Comparison of ENCODE assay signal across 14 cellular contexts in the genomic region with DNA sequence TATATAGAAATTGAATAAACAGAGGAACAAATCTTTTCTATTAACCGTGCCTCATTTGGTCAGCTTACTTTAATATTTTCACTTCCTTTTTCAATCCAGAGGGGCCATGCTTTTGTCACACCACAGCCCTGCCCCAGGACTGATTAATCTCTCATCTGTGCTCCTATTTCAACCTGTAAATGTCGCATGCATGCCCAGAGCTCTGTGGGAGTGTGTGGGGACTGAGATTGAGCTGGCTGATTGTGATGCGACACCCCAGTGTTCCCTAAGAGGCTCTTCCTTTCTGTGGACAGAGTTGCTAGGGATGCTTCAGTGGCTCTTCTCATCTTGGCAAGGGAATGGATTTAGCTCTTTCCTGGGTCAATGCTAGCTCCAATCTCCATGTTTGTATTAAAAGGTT.
"Had no signal": no experiment of that assay in that cellular context is flagged by ENCODE, and none has a peak within 500 bp of the region (broad histone marks: within the 10 kb centered on the region; RNA-seq: fewer than 3 reads in every experiment).

No MANE protein-coding gene starts in this region.

- ATAC-seq: effector memory CD8-positive, alpha-beta T cell; left colon; naive thymus-derived CD4-positive, alpha-beta T cell had no signal

- H3K27me3 ChIP-seq: esophagus squamous epithelium, ovary, right atrium auricular region had no signal

- H3K9me3 Mint-ChIP-seq: dendritic cell treated with granulocyte-macrophage colony-stimulating factor and Interleukin-4, amounts not matched to agents 40 ng/mL and 50 ng/mL, for 4 days; type B pancreatic cell had no signal

- H3K36me3 ChIP-seq: esophagus squamous epithelium, ovary, right atrium auricular region had no signal

- H3K4me3 Mint-ChIP-seq: dendritic cell treated with granulocyte-macrophage colony-stimulating factor and Interleukin-4, amounts not matched to agents 40 ng/mL and 50 ng/mL, for 4 days; effector memory CD8-positive, alpha-beta T cell; naive thymus-derived CD4-positive, alpha-beta T cell; type B pancreatic cell had no signal

- H3K36me3 Mint-ChIP-seq: type B pancreatic cell had no signal

- H3K4me3 ChIP-seq: esophagus squamous epithelium, ovary, right atrium auricular region had no signal

- H3K9me3 ChIP-seq: esophagus squamous epithelium, ovary, right atrium auricular region had no signal

- H3K4me1 ChIP-seq: esophagus squamous epithelium, right atrium auricular region had no signal

- H3K27me3 Mint-ChIP-seq: dendritic cell treated with granulocyte-macrophage colony-stimulating factor and Interleukin-4, amounts not matched to agents 40 ng/mL and 50 ng/mL, for 4 days; type B pancreatic cell had no signal

- H3K4me1 Mint-ChIP-seq: naive thymus-derived CD4-positive, alpha-beta T cell had no signal

- H3K27ac ChIP-seq: esophagus squamous epithelium, ovary, right atrium auricular region had no signal

- DNase-seq: effector memory CD8-positive, alpha-beta T cell; esophagus squamous epithelium; foreskin fibroblast; kidney; left colon; naive thymus-derived CD4-positive, alpha-beta T cell; nucleus accumbens; ovary; small intestine; stimulated activated CD4-positive, alpha-beta T cell treated with anti-CD3 and anti-CD28 coated beads, Interleukin-12 subunit alpha, Interleukin-12 subunit beta, amount 100 ng/mL, for 4 hours; stimulated activated naive CD4-positive, alpha-beta T cell had no signal

- H3K27ac Mint-ChIP-seq: dendritic cell treated with granulocyte-macrophage colony-stimulating factor and Interleukin-4, amounts not matched to agents 40 ng/mL and 50 ng/mL, for 4 days; effector memory CD8-positive, alpha-beta T cell; naive thymus-derived CD4-positive, alpha-beta T cell; type B pancreatic cell had no signal
